In genomic region chr6:20946037-20946436, GRCh38 we compare ENCODE assay signal across 8 cellular contexts.
DNase-seq lines count a peak whose midpoint lies in the region; ATAC-seq and TF ChIP-seq lines count a peak whose summit lies in the region.

No MANE protein-coding gene starts in this region.

- H3K36me3 Mint-ChIP-seq in Calu3 (ENCODE audit: insufficient read depth, unreplicated experiment): no peaks in the 10 kb centered on the region
- H3K36me3 Mint-ChIP-seq in T-cell: peaks cover 30% of the 10 kb centered on the region

- peaks cover 17% of the 10 kb centered on the region for H3K4me1 Mint-ChIP-seq in Calu3 (ENCODE audit: low read depth, unreplicated experiment)
- H3K4me1 Mint-ChIP-seq in T-cell: peaks cover 0 to 8% (median 0%) of the 10 kb centered on the region in 3 donors

- no TSS peak for BruUV-seq in Calu3 (replicated peaks; lab: Mats Ljungman, UMichigan)

- H3K4me3 Mint-ChIP-seq in Calu3 (ENCODE audit: low read depth, unreplicated experiment) (no peak overlapping the region), T-cell (no peak overlapping the region)

- POLR2A ChIA-PET in T-cell (lab: Charles Lee): no interaction called here

- in situ Hi-C loops in HAP-1 (cut with MboI; ENCODE audit: low sequenced_read_pairs): no loop called here

- intact Hi-C loops in Calu3 (cut with micrococcal nuclease; ENCODE audit: unreplicated experiment): no loop called here

- DNase-seq in Calu3 (no peak), choroid plexus epithelial cell (ENCODE audit: low read depth) (peak; percentile 73), NCI-H1436 treated with DMSO at 0.1 percent for 48 hours (lab: John Stamatoyannopoulos, UW) (no peak), HAP-1 (ENCODE audit: low spot score in 2 of 2) (no peak), T-cell (no peak), germinal center (ENCODE audit: low spot score) (no peak)

- no peaks in the 10 kb centered on the region for H3K27me3 Mint-ChIP-seq in Calu3 (ENCODE audit: unreplicated experiment)
- no peaks in the 10 kb centered on the region for H3K27me3 Mint-ChIP-seq in T-cell

- no peaks in the 10 kb centered on the region for H3K27me3 ChIP-seq in HAP-1 (ENCODE audit: low read depth)

- ATAC-seq in GM19463 (IDR thresholded peaks at IDR 0.05; ENCODE audit: unreplicated experiment) (peak; percentile 99), HG03432 (IDR thresholded peaks at IDR 0.05; ENCODE audit: unreplicated experiment) (peak; percentile 98), T-cell (replicated peaks in 1 of 4) (no peak)

- H3K36me3 ChIP-seq in HAP-1 (replicated peaks): no peaks in the 10 kb centered on the region

- no peaks in the 10 kb centered on the region for H3K4me1 ChIP-seq in HAP-1

- H3K27ac Mint-ChIP-seq in Calu3 (ENCODE audit: unreplicated experiment): no peak overlapping the region
- H3K27ac Mint-ChIP-seq in T-cell: no peak overlapping the region

- H3K9me3 Mint-ChIP-seq in Calu3 (ENCODE audit: low read depth, unreplicated experiment): peaks cover 8% of the 10 kb centered on the region
- H3K9me3 Mint-ChIP-seq in T-cell: peaks cover 5 to 18% (median 8%) of the 10 kb centered on the region in 3 donors

- CTCF ChIA-PET in Calu3 (lab: Charles Lee): no interaction called here
- CTCF ChIA-PET in T-cell (lab: Charles Lee): no interaction called here

- peak; percentile 15 for TF ChIP-seq CTCF in Calu3 (IDR thresholded peaks at IDR 0.05; ENCODE audit: unreplicated experiment)
- peak; percentile 50 for TF ChIP-seq CTCF in choroid plexus epithelial cell (conservative IDR thresholded peaks at IDR 0.05; ENCODE audit: low read depth, low read length)

- H3K9me3 ChIP-seq in HAP-1: peaks cover 3% of the 10 kb centered on the region; the same call in 1 of the 2 replicates

- no peak overlapping the region for H3K4me3 ChIP-seq in choroid plexus epithelial cell (ENCODE audit: low read depth, low read length)
- H3K4me3 ChIP-seq in HAP-1: no peak overlapping the region

Comparison
In these comparisons a context has a peak if more than half of its experiments do, and no peak if none do; other contexts are left out.
1. ATAC-seq: peak in GM19463 (single experiment) and HG03432 (single experiment); none in T-cell (0 of 4).